Comparison of ENCODE assay signal across 8 cellular contexts in the genomic region with DNA sequence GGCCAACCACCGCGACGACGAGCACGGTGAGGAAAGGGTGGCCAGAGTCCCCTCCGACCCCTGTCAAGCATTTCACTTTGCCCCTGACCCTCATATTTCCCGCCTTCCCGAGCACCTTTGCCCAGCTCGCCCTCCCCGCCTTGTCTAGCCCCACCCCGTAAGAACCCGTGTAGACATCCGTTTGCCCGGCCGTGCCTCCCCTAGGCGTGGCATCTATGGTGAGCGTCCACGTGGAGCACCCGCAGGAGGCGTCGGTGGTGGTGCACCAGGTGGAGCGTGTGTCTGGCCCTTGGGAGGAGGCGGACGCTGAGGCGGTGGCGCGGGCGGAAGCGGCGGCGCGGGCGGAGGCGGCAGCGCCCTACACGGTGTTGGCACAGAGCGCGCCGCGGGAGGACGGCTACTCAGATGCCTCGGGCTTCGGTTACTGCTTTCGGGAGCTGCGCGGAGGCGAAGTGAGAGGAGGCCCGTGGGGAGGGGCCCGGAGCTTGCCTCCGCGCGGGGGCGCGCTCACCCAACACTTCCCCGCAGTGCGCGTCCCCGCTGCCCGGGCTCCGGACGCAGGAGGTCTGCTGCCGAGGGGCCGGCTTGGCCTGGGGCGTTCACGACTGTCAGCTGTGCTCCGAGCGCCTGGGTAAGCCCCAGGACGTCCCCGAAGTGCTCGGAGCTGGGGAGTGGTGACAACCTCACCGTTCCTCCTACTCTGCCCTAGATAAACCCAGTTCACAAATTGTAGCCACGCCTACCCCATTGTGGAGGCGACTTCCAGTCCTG. TPM values are rescaled to one million over a fixed set of nuclear protein-coding genes. Genes with fewer than 3 reads are reported as not detected.
DNase-seq lines count a peak whose midpoint lies in the region; ATAC-seq and TF ChIP-seq lines count a peak whose summit lies in the region.

No MANE protein-coding gene starts in this region.

- no peaks in the 10 kb centered on the region for H3K36me3 Mint-ChIP-seq in naive thymus-derived CD8-positive, alpha-beta T cell

- H3K27ac ChIP-seq in OCI-LY3 (ENCODE audit: low read length) (peak overlapping the region; percentile 90), esophagus squamous epithelium (peak overlapping the region; percentile 95 to 97 (median 96)), stomach smooth muscle (ENCODE audit: low read length) (peak overlapping the region; percentile 24)

- TF ChIP-seq CTCF in OCI-LY3 (IDR thresholded peaks at IDR 0.05; ENCODE audit: low read depth, low read length) (peak; percentile 46), esophagus squamous epithelium (IDR thresholded peaks at IDR 0.05) (peak in 4 of 6 experiments; percentile 15 to 49 (median 21))

- H2AFZ ChIP-seq in OCI-LY3 (ENCODE audit: low read depth, low read length): peak overlapping the region; percentile 82

- H3K4me2 ChIP-seq in OCI-LY3 (ENCODE audit: low read length): peak overlapping the region; percentile 97

- peaks cover 5% of the 10 kb centered on the region for H3K27me3 ChIP-seq in OCI-LY3 (ENCODE audit: low read depth, low read length)
- peaks cover 0 to 13% (median 0%) of the 10 kb centered on the region in 4 donors for H3K27me3 ChIP-seq in esophagus squamous epithelium
- H3K27me3 ChIP-seq in stomach smooth muscle (ENCODE audit: control insufficient read depth in 1 of 2, insufficient read depth in 2 of 2, low read length in 2 of 2): peaks cover 0 to 23% of the 10 kb centered on the region in 2 donors

- H3K4me1 ChIP-seq in OCI-LY3 (ENCODE audit: low read length) (peaks cover 47% of the 10 kb centered on the region), esophagus squamous epithelium (peaks cover 71 to 99% (median 72%) of the 10 kb centered on the region in 3 donors), stomach smooth muscle (ENCODE audit: control insufficient read depth, insufficient read depth, low read length) (peaks cover 57% of the 10 kb centered on the region)

- H3K4me3 Mint-ChIP-seq in naive thymus-derived CD8-positive, alpha-beta T cell: peak overlapping the region; percentile 79 to 93 (median 88)

- POLR2A ChIA-PET in naive thymus-derived CD8-positive, alpha-beta T cell (lab: Charles Lee): interaction anchor here (0.6 to 3.7 kb wide), 8 partner anchors 9 to 320 kb away, joined by 3 to 28 read pairs (median 4); a partner anchor contains a TSS

- H3K27me3 Mint-ChIP-seq in naive thymus-derived CD8-positive, alpha-beta T cell: peaks cover 6 to 17% (median 10%) of the 10 kb centered on the region in 5 donors

- H3K27ac Mint-ChIP-seq in naive thymus-derived CD8-positive, alpha-beta T cell: peak overlapping the region; percentile 37 to 96 (median 92)

- no peaks in the 10 kb centered on the region for H3K9me3 ChIP-seq in OCI-LY3 (ENCODE audit: insufficient read depth, low read length)
- H3K9me3 ChIP-seq in esophagus squamous epithelium: no peaks in the 10 kb centered on the region
- H3K9me3 ChIP-seq in stomach smooth muscle (ENCODE audit: control insufficient read depth in 2 of 2, low read length in 2 of 2): no peaks in the 10 kb centered on the region

- H3K4me3 ChIP-seq in OCI-LY3 (ENCODE audit: low read length) (peak overlapping the region; percentile 80), esophagus squamous epithelium (peak overlapping the region; percentile 38 to 81 (median 55)), stomach smooth muscle (ENCODE audit: low read length in 2 of 2) (peak overlapping the region; percentile 51 to 77)

- peaks cover 37 to 88% (median 73%) of the 10 kb centered on the region in 4 donors for H3K4me1 Mint-ChIP-seq in naive thymus-derived CD8-positive, alpha-beta T cell

- H4K20me1 ChIP-seq in OCI-LY3 (ENCODE audit: insufficient read depth, low read length): no peaks in the 10 kb centered on the region

- peak; percentile 20 for ATAC-seq in HG02973 (IDR thresholded peaks at IDR 0.05; ENCODE audit: unreplicated experiment)
- ATAC-seq in naive thymus-derived CD8-positive, alpha-beta T cell: peak; percentile 47 to 57

- 2 to 6% methylated on average over 10 to 14 of the region's 73 CpGs for WGBS in esophagus squamous epithelium, 2 donors

- peak in 3 of 4 donors; percentile 45 to 75 (median 64) for TF ChIP-seq POLR2A in esophagus squamous epithelium (IDR thresholded peaks at IDR 0.05)

- H3K9me3 Mint-ChIP-seq in naive thymus-derived CD8-positive, alpha-beta T cell: no peaks in the 10 kb centered on the region

- DNase-seq in Daoy (ENCODE audit: low read depth) (peak; percentile 92), activated T-cell treated with anti-CD3 and anti-CD28 coated beads for 48 hours (ENCODE audit: low read depth) (peak; percentile 70), esophagus squamous epithelium (lab: John Stamatoyannopoulos, UW) (no peak), mesenteric fat pad (ENCODE audit: low spot score) (no peak)
- DNase-seq in naive thymus-derived CD8-positive, alpha-beta T cell: peak; percentile 57 to 91 (median 71)

- H3K36me3 ChIP-seq in OCI-LY3 (replicated peaks; ENCODE audit: low read depth, low read length): no peaks in the 10 kb centered on the region
- no peaks in the 10 kb centered on the region for H3K36me3 ChIP-seq in esophagus squamous epithelium
- no peaks in the 10 kb centered on the region for H3K36me3 ChIP-seq in stomach smooth muscle (ENCODE audit: control insufficient read depth in 2 of 2, insufficient read depth in 2 of 2, low read length in 2 of 2)

- H3K79me2 ChIP-seq in OCI-LY3 (ENCODE audit: low read length): no peaks in the 10 kb centered on the region

- H3K9ac ChIP-seq in OCI-LY3 (ENCODE audit: low read length) (peak overlapping the region; percentile 74), stomach smooth muscle (ENCODE audit: low read length in 2 of 2) (peak overlapping the region; percentile 21 to 61)

- intact Hi-C loops in esophagus squamous epithelium (cut with DNase I): loop anchor here (5.0 to 10.0 kb wide), 2 partner anchors 112 to 181 kb away; a partner anchor contains a TSS

RNA-seq across cellular contexts. Expression of a gene that starts 4.2 kb away (rescaled TPM):
- total RNA-seq in Daoy (2014; rRNA removed; shearing (Covaris generic)): 16.4 and 26.0 TPM in 2 replicates
- total RNA-seq in esophagus squamous epithelium (100 to 1,000 TPM in 1 of 4 donors, 10 to 100 TPM in 3; 43.5 to 249 (median 65.5) TPM), mesenteric fat pad (217 TPM)
- total RNA-seq in naive thymus-derived CD8-positive, alpha-beta T cell: 100 to 1,000 TPM in 1 of 2 experiments, 10 to 100 TPM in 1; 87.7 to 114 TPM
- polyA plus RNA-seq in naive thymus-derived CD8-positive, alpha-beta T cell: 10 to 100 TPM; 13.4 to 27.4 (median 18.0) TPM

RNA-seq across cellular contexts. Expression of a gene that starts 28.7 kb away (rescaled TPM):
- total RNA-seq in Daoy (2014; rRNA removed; shearing (Covaris generic)): 40.6 and 134 TPM in 2 replicates
- total RNA-seq in esophagus squamous epithelium (10 to 100 TPM; 42.3 to 77.9 (median 49.8) TPM), mesenteric fat pad (54.3 TPM)
- 100 to 1,000 TPM; 116 to 122 TPM for total RNA-seq in naive thymus-derived CD8-positive, alpha-beta T cell
- polyA plus RNA-seq in naive thymus-derived CD8-positive, alpha-beta T cell: 10 to 100 TPM; 85.3 to 98.9 (median 89.9) TPM

Comparison
In these comparisons a context has a peak if more than half of its experiments do, and no peak if none do; other contexts are left out.
1. DNase-seq: peak in Daoy (single experiment), activated T-cell treated with anti-CD3 and anti-CD28 coated beads for 48 hours (single experiment) and naive thymus-derived CD8-positive, alpha-beta T cell (10 of 10); none in esophagus squamous epithelium (single experiment) and mesenteric fat pad (single experiment).
2. H3K27ac ChIP-seq: peak in every context shown above with its lines; median percentile 96 in esophagus squamous epithelium; 90 in OCI-LY3; 24 in stomach smooth muscle.
3. Peak in every context shown above with its lines, with median percentiles within 50 percentile points of each other: H3K4me3 ChIP-seq.